21 cellular contexts compared by ENCODE assay signal in the genomic region with DNA sequence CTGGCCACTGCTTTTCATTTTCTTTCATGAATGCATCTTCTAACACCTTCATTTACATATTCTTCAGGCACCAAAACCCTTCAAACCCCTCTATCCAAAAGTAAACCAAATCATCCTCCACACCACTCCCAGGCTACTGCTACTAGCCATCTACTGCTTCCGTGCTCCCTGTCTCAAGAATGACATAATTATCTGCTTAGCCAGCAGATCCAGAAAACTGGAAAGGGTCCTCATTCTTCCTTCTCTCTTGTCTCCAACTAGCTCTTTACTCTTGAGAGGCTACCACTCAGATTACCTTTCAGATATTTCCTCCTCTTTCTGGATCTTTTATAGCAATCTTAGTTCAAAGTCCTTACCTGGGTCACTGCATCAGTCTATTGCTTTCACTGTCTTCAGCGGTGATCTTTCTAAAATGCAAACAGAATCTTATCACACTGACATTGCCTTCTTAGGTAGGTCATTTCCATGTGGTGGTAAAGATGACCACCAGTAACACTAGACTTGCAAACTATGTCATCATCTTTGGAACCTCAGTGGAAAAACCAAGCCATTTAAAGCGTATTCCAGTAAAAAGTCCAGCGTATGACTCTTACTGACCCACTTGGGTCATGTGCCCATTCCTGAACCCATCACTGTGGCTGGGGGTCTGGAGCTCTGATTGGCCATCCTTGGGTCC. TPM values are rescaled to one million over a fixed set of nuclear protein-coding genes. Genes with fewer than 3 reads are reported as not detected.
DNase-seq lines count a peak whose midpoint lies in the region; ATAC-seq, FAIRE-seq and TF ChIP-seq lines count a peak whose summit lies in the region.
"Had no signal": no experiment of that assay in that cellular context is flagged by ENCODE, and none has a peak within 500 bp of the region (broad histone marks: within the 10 kb centered on the region; RNA-seq: fewer than 3 reads in every experiment).

No MANE protein-coding gene starts in this region.

- POLR2A ChIA-PET in K562 (lab: Yijun Ruan, JAX) = no interaction called here

- BruUV-seq in K562 (replicated peaks; lab: Mats Ljungman, UMichigan) = no TSS peak

- H3K27me3 ChIP-seq in K562 (ENCODE audit: control insufficient read depth in 2 of 2, insufficient read depth in 2 of 2, low read length in 2 of 2) = no peaks in the 10 kb centered on the region
- H3K27me3 ChIP-seq: BE2C, BLaER1 had no signal

- in situ Hi-C loops in K562 (cut with MboI) = no loop called here

- DNase-seq in K562 (ENCODE audit: extremely low read depth in 1 of 4, low spot score in 3 of 4) (no peak), islet precursor cell (peak; percentile 26), mucosa of descending colon (no peak), NCI-H2171 (lab: John Stamatoyannopoulos, UW) (no peak), cortex of kidney (lab: John Stamatoyannopoulos, UW) (no peak)
- DNase-seq in activated CD8-positive, alpha-beta memory T cell treated with anti-CD3 and anti-CD28 coated beads, Interleukin-2, amount 50 U/mL, for 48 hours = no peak
- DNase-seq: 8988T; ACHN; BE2C; C1 segment of cervical spinal cord; CD4-positive, alpha-beta memory T cell; CD4-positive, CD25-positive, alpha-beta regulatory T cell; CD8-positive, alpha-beta memory T cell; COR-L47; DMS79 treated with DMSO at 0.1 percent for 48 hours; GF-D8 had no signal

- H3K4me2 ChIP-seq in K562 (ENCODE audit: insufficient read depth, low read length) = no peak overlapping the region; the same call in 1 of the 2 replicates
- H3K4me2 ChIP-seq: BLaER1 had no signal

- no peak for TF ChIP-seq POLR2A in K562 (conservative IDR thresholded peaks at IDR 0.05)

- no peak for TF ChIP-seq CTCF in K562 (IDR thresholded peaks at IDR 0.05 in 2 of 3, conservative IDR thresholded peaks at IDR 0.05 in 1 of 3; ENCODE audit: insufficient read depth in 2 of 3, low read depth in 1 of 3, low read length in 3 of 3)
- no peak for TF ChIP-seq CTCF in mucosa of descending colon (IDR thresholded peaks at IDR 0.05)

- H3K4me3 ChIP-seq in K562 (no peak overlapping the region), mucosa of descending colon (no peak overlapping the region)
- H3K4me3 ChIP-seq: BLaER1 had no signal

- no peaks in the 10 kb centered on the region for H3K9me1 ChIP-seq in K562 (ENCODE audit: control insufficient read depth, insufficient read depth, low read length)

- intact Hi-C loops in K562 (cut with micrococcal nuclease) = no loop called here
- intact Hi-C loops in mucosa of descending colon (cut with DNase I, micrococcal nuclease) = no loop called here

- CTCF ChIA-PET in K562 (lab: Yijun Ruan, JAX; ENCODE audit: low intra/inter-chr PET ratio) = no interaction called here

- H3K79me2 ChIP-seq in K562 (ENCODE audit: control insufficient read depth, insufficient read depth, low read length) = no peaks in the 10 kb centered on the region

- no peak overlapping the region for H3K9ac ChIP-seq in K562 (ENCODE audit: insufficient read depth in 1 of 2, low read depth in 2 of 2, low read length in 2 of 2)
- H3K9ac ChIP-seq: BLaER1 had no signal

- H4K20me1 ChIP-seq in K562 (replicated peaks; ENCODE audit: control insufficient read depth, insufficient read depth, low read length) = no peaks in the 10 kb centered on the region
- H4K20me1 ChIP-seq: BLaER1 had no signal

- no peak overlapping the region for H3K27ac ChIP-seq in K562 (ENCODE audit: extremely low read depth, low read depth, low read length)
- H3K27ac ChIP-seq: BLaER1 had no signal

- no peak for FAIRE-seq in K562 (lab: Jason Lieb, UNC)
- FAIRE-seq: A204.1, G401.6, GM12891 had no signal

- H3K4me1 ChIP-seq in K562 (replicated peaks in 1 of 2; ENCODE audit: control insufficient read depth in 2 of 2, insufficient read depth in 2 of 2, low read length in 2 of 2) (peaks cover 0 to 16% of the 10 kb centered on the region in 2 experiments; a peak in 2 of 5 replicates), mucosa of descending colon (ENCODE audit: low read depth) (peaks cover 15% of the 10 kb centered on the region)
- H3K4me1 ChIP-seq: BLaER1 had no signal

- no peak for TF ChIP-seq RAD21 in K562 (CRISPR knock-in tag; conservative IDR thresholded peaks at IDR 0.05 in 1 of 2, IDR thresholded peaks at IDR 0.05 in 1 of 2)

- ATAC-seq in K562 (peak; percentile 54), mucosa of descending colon (peak; percentile 58), HG03139 (IDR thresholded peaks at IDR 0.05; ENCODE audit: unreplicated experiment) (no peak)

- H3K9me3 ChIP-seq in K562 (replicated peaks; ENCODE audit: control insufficient read depth, insufficient read depth, low read depth, low read length) (no peaks in the 10 kb centered on the region), mucosa of descending colon (no peaks in the 10 kb centered on the region)
- H3K9me3 ChIP-seq: BE2C, BLaER1 had no signal

- no peak overlapping the region for H2AFZ ChIP-seq in K562 (ENCODE audit: low read depth, low read length)

- no peaks in the 10 kb centered on the region for H3K36me3 ChIP-seq in K562 (ENCODE audit: control insufficient read depth, insufficient read depth, low read length)
- H3K36me3 ChIP-seq in mucosa of descending colon (ENCODE audit: low read depth) = no peaks in the 10 kb centered on the region
- H3K36me3 ChIP-seq: BE2C, BLaER1 had no signal

- WGBS in K562 (ENCODE audit: insufficient coverage, low coverage, missing lambda C conversion rate) = 34% methylated on average over 4 of the region's 4 CpGs

- TF ChIP-seq EP300 in K562 (IDR thresholded peaks at IDR 0.05; ENCODE audit: low read length) = peak; percentile 55; the same call in 1 of the 2 replicates

TF ChIP-seq in K562, 482 proteins besides CTCF, POLR2A, EP300 and RAD21 (continues in another document):
- peak; percentile 23; the same call in 1 of the 2 replicates for TF ChIP-seq ARID1B (IDR thresholded peaks at IDR 0.05)
- no peak for TF ChIP-seq ZNF197 (CRISPR knock-in tag; IDR thresholded peaks at IDR 0.05; ENCODE audit: low read depth)
- TF ChIP-seq SRF (CRISPR knock-in tag; IDR thresholded peaks at IDR 0.05) = peak in 1 of 2 experiments; percentile 41; a peak in 1 of 4 replicates
- peak; percentile 77 for TF ChIP-seq ATF4 (CRISPR knock-in tag; IDR thresholded peaks at IDR 0.05)
- TF ChIP-seq, protein P1, sequence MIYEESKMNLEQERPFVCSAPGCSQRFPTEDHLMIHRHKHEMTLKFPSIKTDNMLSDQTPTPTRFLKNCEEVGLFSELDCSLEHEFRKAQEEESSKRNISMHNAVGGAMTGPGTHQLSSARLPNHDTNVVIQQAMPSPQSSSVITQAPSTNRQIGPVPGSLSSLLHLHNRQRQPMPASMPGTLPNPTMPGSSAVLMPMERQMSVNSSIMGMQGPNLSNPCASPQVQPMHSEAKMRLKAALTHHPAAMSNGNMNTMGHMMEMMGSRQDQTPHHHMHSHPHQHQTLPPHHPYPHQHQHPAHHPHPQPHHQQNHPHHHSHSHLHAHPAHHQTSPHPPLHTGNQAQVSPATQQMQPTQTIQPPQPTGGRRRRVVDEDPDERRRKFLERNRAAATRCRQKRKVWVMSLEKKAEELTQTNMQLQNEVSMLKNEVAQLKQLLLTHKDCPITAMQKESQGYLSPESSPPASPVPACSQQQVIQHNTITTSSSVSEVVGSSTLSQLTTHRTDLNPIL (CRISPR knock-in tag; IDR thresholded peaks at IDR 0.05) = no peak
- TF ChIP-seq MYC (IDR thresholded peaks at IDR 0.05; ENCODE audit: low read depth, low read length) = peak; percentile 62; the same call in 1 of the 2 replicates
- no peak for TF ChIP-seq MYC (CRISPR knock-in tag; IDR thresholded peaks at IDR 0.05; ENCODE audit: borderline replicate concordance, low read depth)
- TF ChIP-seq JUND (IDR thresholded peaks at IDR 0.05; ENCODE audit: borderline replicate concordance, low read depth, low read length) = peak; percentile 51
- no peak for TF ChIP-seq JUND (tag; IDR thresholded peaks at IDR 0.05; ENCODE audit: borderline replicate concordance, low read depth, low read length)
- TF ChIP-seq TEAD4 (IDR thresholded peaks at IDR 0.05; ENCODE audit: low read length) = no peak
- no peak for TF ChIP-seq TEAD4 (CRISPR knock-in tag; IDR thresholded peaks at IDR 0.05; ENCODE audit: borderline replicate concordance)
- peak; percentile 70; the same call in 1 of the 2 replicates for TF ChIP-seq ATF7 (IDR thresholded peaks at IDR 0.05)
- TF ChIP-seq POLR2H (tag; IDR thresholded peaks at IDR 0.05; ENCODE audit: low read depth) = 0 out of 2 replicates have a peak, but pooled peaks have one; percentile 27
- TF ChIP-seq CREB1 (IDR thresholded peaks at IDR 0.05) = no peak
- TF ChIP-seq CREB1 (CRISPR knock-in tag; IDR thresholded peaks at IDR 0.05) = no peak

RNA-seq across cellular contexts. Expression of gene NEDD4L, which starts 15.8 kb away (rescaled TPM):
- 85.7 and 138 TPM in 2 replicates for total RNA-seq in K562 (2011; cell fraction: chromatin; rRNA removed; ENCODE audit: low replicate concordance)
- total RNA-seq in K562 (2011; cell fraction: nucleolus; rRNA removed) = 40.2 and 48.4 TPM in 2 replicates
- total RNA-seq in K562 (2011; cell fraction: nucleoplasm; rRNA removed) = 71.6 and 95.8 TPM in 2 replicates
- 17.3 and 21.3 TPM in 2 replicates for total RNA-seq in K562 (2014; rRNA removed)
- 16.3 and 21.7 TPM in 2 replicates for total RNA-seq in K562 (2014; rRNA removed; fragmentation: Illumina TruSeq; extraction: Trizol)
- total RNA-seq in K562 (2015; rRNA removed; fragmentation: Illumina TruSeq; extraction: Trizol) = 14.4 and 16.5 TPM in 2 replicates
- total RNA-seq in K562 (2021) = 32.7 and 33.4 TPM in 2 replicates
- polyA plus RNA-seq in K562 (2011; rRNA removed) = 11.5 and 19.9 TPM in 2 replicates
- polyA plus RNA-seq in K562 (2011; cell fraction: cytosol; rRNA removed) = 10.1 and 20.6 TPM in 2 replicates
- 23.6 and 40.4 TPM in 2 replicates for polyA plus RNA-seq in K562 (2011; cell fraction: nucleus; rRNA removed)
- polyA plus RNA-seq in K562 (2012) = 17.9 and 22.9 TPM in 2 replicates
- 23.9 and 27.0 TPM in 2 replicates for polyA plus RNA-seq in K562 (2014; fragmentation: Illumina TruSeq; extraction: Trizol)
- 10 to 100 TPM in 1 of 2 experiments, 1 to 10 TPM in 1; 8.1 to 11.1 TPM for polyA plus RNA-seq in K562 (2014; fragmentation: Nextera tagmentation; extraction: Ambion mirVana)
- polyA plus RNA-seq in K562 (2014; rRNA removed) = 22.5 and 25.2 TPM in 2 replicates
- 31.3 and 33.1 TPM in 2 replicates for polyA minus RNA-seq in K562 (2011; rRNA and poly(A)+ RNA removed)
- polyA minus RNA-seq in K562 (2011; cell fraction: cytosol; rRNA and poly(A)+ RNA removed) = 15.2 and 15.9 TPM in 2 replicates
- 30.0 and 35.5 TPM in 2 replicates for polyA minus RNA-seq in K562 (2011; cell fraction: nucleus; rRNA and poly(A)+ RNA removed)
- total RNA-seq in mucosa of descending colon = 100 to 1,000 TPM; 161 to 309 (median 256) TPM
